ENCODE assay signal across 1 cellular context in genomic region chr3:117606860-117607259, GRCh38.
TF ChIP-seq lines count a peak whose summit lies in the region.

No MANE protein-coding gene starts in this region.

TF ChIP-seq in IMR-90, 13 proteins besides CTCF, POLR2A, EP300 and RAD21 (continued from another document):
- TF ChIP-seq ELK1 (IDR thresholded peaks at IDR 0.05; ENCODE audit: borderline replicate concordance, low read depth, low read length) (no peak), SMC3 (IDR thresholded peaks at IDR 0.05; ENCODE audit: low read depth, low read length) (no peak), MAZ (IDR thresholded peaks at IDR 0.05; ENCODE audit: borderline replicate concordance, low read depth, low read length) (no peak), RCOR1 (IDR thresholded peaks at IDR 0.05; ENCODE audit: insufficient replicate concordance, low read length) (no peak), MAFK (IDR thresholded peaks at IDR 0.05; ENCODE audit: low read depth, low read length) (no peak), CHD1 (IDR thresholded peaks at IDR 0.05; ENCODE audit: low read depth, low read length) (no peak), BHLHE40 (IDR thresholded peaks at IDR 0.05; ENCODE audit: low read depth, low read length) (no peak)
TF ChIP-seq in IMR-90: peak in this region for 0.
